Comparison of ENCODE assay signal across 1 cellular context in genomic region chr19:45681391-45682015, GRCh38.
TF ChIP-seq lines count a peak whose summit lies in the region.

No MANE protein-coding gene starts in this region.

TF ChIP-seq in GM12878, 131 proteins besides CTCF, POLR2A, EP300 and RAD21:
- TF ChIP-seq LARP7 (IDR thresholded peaks at IDR 0.05) (peak; percentile 63; the same call in 1 of the 2 replicates), BMI1 (IDR thresholded peaks at IDR 0.05; ENCODE audit: borderline replicate concordance) (no peak), RCOR1 (conservative IDR thresholded peaks at IDR 0.05; ENCODE audit: low read depth, low read length) (no peak), HCFC1 (IDR thresholded peaks at IDR 0.05; ENCODE audit: low read length) (peak; percentile 15; the same call in 1 of the 2 replicates), GATAD2B (conservative IDR thresholded peaks at IDR 0.05; ENCODE audit: low read depth) (peak; percentile 87), BHLHE40 (IDR thresholded peaks at IDR 0.05; ENCODE audit: borderline replicate concordance in 1 of 2, low read depth in 2 of 2, low read length in 1 of 2) (peak in 1 of 2 experiments; percentile 51; a peak in 2 of 4 replicates), ETV6 (conservative IDR thresholded peaks at IDR 0.05 in 1 of 2, IDR thresholded peaks at IDR 0.05 in 1 of 2; ENCODE audit: borderline replicate concordance in 1 of 2, low read depth in 1 of 2) (no peak), YY1 (IDR thresholded peaks at IDR 0.05; ENCODE audit: low read depth, low read length) (peak; percentile 83), ZNF207 (IDR thresholded peaks at IDR 0.05; ENCODE audit: borderline replicate concordance) (peak; percentile 57; the same call in 1 of the 2 replicates), RB1 (IDR thresholded peaks at IDR 0.05; ENCODE audit: borderline replicate concordance) (peak; percentile 79; the same call in 1 of the 2 replicates), MEF2A (IDR thresholded peaks at IDR 0.05; ENCODE audit: insufficient read depth, low read depth, low read length) (0 out of 2 replicates have a peak, but pooled peaks have one; percentile 14), BACH1 (IDR thresholded peaks at IDR 0.05; ENCODE audit: borderline replicate concordance) (peak; percentile 58), SRF (IDR thresholded peaks at IDR 0.05; ENCODE audit: low read depth in 2 of 2, low read length in 2 of 2) (no peak), MEF2B (IDR thresholded peaks at IDR 0.05; ENCODE audit: partially characterized antibody, poor library complexity, severe bottlenecking) (no peak), EGR1 (IDR thresholded peaks at IDR 0.05; ENCODE audit: borderline replicate concordance in 1 of 2, low read depth in 2 of 2, low read length in 2 of 2) (0 out of 3 replicates have a peak, but pooled peaks of 1 of the 2 experiments have one; percentile 28), SMARCA5 (IDR thresholded peaks at IDR 0.05) (peak; percentile 89; the same call in 1 of the 2 replicates), POLR2AphosphoS2 (IDR thresholded peaks at IDR 0.05; ENCODE audit: low read depth, low read length) (0 out of 2 replicates have a peak, but pooled peaks have one; percentile 15), NBN (IDR thresholded peaks at IDR 0.05) (peak; percentile 78), ZNF592 (IDR thresholded peaks at IDR 0.05) (no peak), IKZF2 (IDR thresholded peaks at IDR 0.05) (no peak), NKRF (conservative IDR thresholded peaks at IDR 0.05) (peak; percentile 46), HDGF (IDR thresholded peaks at IDR 0.05) (peak; percentile 92), YBX1 (IDR thresholded peaks at IDR 0.05) (no peak), RUNX3 (IDR thresholded peaks at IDR 0.05; ENCODE audit: low read length) (0 out of 2 replicates have a peak, but pooled peaks have one; percentile 16), FOXK2 (IDR thresholded peaks at IDR 0.05) (peak; percentile 65; the same call in 1 of the 2 replicates), POLR2AphosphoS5 (IDR thresholded peaks at IDR 0.05; ENCODE audit: low read length) (0 out of 2 replicates have a peak, but pooled peaks have one; percentile 18), MLLT1 (IDR thresholded peaks at IDR 0.05) (0 out of 2 replicates have a peak, but pooled peaks have one; percentile 26), CREB1 (IDR thresholded peaks at IDR 0.05; ENCODE audit: low read depth) (0 out of 2 replicates have a peak, but pooled peaks have one; percentile 30), RELA (IDR thresholded peaks at IDR 0.05; ENCODE audit: borderline replicate concordance, partially characterized antibody) (peak; percentile 49), IKZF1 (conservative IDR thresholded peaks at IDR 0.05) (peak; percentile 63), E4F1 (IDR thresholded peaks at IDR 0.05; ENCODE audit: borderline replicate concordance, partially characterized antibody) (no peak), IRF3 (IDR thresholded peaks at IDR 0.05) (0 out of 2 replicates have a peak, but pooled peaks have one; percentile 26), MTA3 (IDR thresholded peaks at IDR 0.05; ENCODE audit: borderline replicate concordance, low read length) (0 out of 2 replicates have a peak, but pooled peaks have one; percentile 13), SMC3 (IDR thresholded peaks at IDR 0.05; ENCODE audit: borderline replicate concordance, low read length) (peak; percentile 76), TCF12 (IDR thresholded peaks at IDR 0.05; ENCODE audit: low read depth, low read length) (0 out of 2 replicates have a peak, but pooled peaks have one; percentile 24)
- TF ChIP-seq, protein P1, sequence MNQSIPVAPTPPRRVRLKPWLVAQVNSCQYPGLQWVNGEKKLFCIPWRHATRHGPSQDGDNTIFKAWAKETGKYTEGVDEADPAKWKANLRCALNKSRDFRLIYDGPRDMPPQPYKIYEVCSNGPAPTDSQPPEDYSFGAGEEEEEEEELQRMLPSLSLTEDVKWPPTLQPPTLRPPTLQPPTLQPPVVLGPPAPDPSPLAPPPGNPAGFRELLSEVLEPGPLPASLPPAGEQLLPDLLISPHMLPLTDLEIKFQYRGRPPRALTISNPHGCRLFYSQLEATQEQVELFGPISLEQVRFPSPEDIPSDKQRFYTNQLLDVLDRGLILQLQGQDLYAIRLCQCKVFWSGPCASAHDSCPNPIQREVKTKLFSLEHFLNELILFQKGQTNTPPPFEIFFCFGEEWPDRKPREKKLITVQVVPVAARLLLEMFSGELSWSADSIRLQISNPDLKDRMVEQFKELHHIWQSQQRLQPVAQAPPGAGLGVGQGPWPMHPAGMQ (IDR thresholded peaks at IDR 0.05; ENCODE audit: borderline replicate concordance) = no peak
- TF ChIP-seq, protein P2, sequence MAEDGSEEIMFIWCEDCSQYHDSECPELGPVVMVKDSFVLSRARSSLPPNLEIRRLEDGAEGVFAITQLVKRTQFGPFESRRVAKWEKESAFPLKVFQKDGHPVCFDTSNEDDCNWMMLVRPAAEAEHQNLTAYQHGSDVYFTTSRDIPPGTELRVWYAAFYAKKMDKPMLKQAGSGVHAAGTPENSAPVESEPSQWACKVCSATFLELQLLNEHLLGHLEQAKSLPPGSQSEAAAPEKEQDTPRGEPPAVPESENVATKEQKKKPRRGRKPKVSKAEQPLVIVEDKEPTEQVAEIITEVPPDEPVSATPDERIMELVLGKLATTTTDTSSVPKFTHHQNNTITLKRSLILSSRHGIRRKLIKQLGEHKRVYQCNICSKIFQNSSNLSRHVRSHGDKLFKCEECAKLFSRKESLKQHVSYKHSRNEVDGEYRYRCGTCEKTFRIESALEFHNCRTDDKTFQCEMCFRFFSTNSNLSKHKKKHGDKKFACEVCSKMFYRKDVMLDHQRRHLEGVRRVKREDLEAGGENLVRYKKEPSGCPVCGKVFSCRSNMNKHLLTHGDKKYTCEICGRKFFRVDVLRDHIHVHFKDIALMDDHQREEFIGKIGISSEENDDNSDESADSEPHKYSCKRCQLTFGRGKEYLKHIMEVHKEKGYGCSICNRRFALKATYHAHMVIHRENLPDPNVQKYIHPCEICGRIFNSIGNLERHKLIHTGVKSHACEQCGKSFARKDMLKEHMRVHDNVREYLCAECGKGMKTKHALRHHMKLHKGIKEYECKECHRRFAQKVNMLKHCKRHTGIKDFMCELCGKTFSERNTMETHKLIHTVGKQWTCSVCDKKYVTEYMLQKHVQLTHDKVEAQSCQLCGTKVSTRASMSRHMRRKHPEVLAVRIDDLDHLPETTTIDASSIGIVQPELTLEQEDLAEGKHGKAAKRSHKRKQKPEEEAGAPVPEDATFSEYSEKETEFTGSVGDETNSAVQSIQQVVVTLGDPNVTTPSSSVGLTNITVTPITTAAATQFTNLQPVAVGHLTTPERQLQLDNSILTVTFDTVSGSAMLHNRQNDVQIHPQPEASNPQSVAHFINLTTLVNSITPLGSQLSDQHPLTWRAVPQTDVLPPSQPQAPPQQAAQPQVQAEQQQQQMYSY (CRISPR knock-in tag; IDR thresholded peaks at IDR 0.05) = no peak
- TF ChIP-seq, protein P3, sequence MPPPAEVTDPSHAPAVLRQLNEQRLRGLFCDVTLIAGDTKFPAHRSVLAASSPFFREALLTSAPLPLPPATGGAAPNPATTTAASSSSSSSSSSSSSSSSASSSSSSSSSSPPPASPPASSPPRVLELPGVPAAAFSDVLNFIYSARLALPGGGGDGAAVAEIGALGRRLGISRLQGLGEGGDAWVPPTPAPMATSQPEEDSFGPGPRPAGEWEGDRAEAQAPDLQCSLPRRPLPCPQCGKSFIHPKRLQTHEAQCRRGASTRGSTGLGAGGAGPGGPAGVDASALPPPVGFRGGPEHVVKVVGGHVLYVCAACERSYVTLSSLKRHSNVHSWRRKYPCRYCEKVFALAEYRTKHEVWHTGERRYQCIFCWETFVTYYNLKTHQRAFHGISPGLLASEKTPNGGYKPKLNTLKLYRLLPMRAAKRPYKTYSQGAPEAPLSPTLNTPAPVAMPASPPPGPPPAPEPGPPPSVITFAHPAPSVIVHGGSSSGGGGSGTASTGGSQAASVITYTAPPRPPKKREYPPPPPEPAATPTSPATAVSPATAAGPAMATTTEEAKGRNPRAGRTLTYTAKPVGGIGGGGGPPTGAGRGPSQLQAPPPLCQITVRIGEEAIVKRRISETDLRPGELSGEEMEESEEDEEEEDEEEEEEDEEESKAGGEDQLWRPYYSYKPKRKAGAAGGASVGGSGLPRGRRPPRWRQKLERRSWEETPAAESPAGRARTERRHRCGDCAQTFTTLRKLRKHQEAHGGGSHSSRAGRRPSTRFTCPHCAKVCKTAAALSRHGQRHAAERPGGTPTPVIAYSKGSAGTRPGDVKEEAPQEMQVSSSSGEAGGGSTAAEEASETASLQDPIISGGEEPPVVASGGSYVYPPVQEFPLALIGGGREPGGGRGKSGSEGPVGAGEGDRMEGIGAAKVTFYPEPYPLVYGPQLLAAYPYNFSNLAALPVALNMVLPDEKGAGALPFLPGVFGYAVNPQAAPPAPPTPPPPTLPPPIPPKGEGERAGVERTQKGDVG (CRISPR knock-in tag; IDR thresholded peaks at IDR 0.05) = no peak
